9 cellular contexts compared by ENCODE assay signal in the genomic region with DNA sequence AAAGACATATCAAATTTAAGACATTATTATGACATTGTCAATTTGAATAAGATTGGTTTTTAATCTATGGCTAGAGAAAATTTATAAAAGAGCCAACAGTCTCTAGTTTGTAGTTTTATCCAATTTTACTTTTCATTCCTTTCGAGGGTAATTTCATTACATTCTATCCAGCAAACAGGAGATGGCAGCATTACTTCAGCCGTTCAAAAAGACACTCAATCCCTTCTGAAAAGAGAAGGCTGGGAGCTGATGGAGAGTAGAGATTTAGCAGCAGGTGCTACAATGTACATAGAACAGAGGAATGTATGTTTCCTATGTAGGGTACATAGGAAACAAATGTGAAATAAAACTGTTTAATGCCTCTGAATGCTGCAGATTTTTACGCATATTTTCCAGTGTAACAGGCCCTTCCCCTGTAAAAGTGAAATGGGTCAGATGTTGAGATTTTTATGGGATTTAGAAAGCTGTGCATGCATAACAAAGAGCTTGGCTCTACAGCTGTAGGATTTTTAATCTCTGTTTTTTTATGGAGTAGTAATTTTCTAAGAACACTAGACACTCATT. TPM values are rescaled to one million over a fixed set of nuclear protein-coding genes. Genes with fewer than 3 reads are reported as not detected.
DNase-seq lines count a peak whose midpoint lies in the region; ATAC-seq, FAIRE-seq and TF ChIP-seq lines count a peak whose summit lies in the region.
"Had no signal": no experiment of that assay in that cellular context is flagged by ENCODE, and none has a peak within 500 bp of the region (broad histone marks: within the 10 kb centered on the region; RNA-seq: fewer than 3 reads in every experiment).

No MANE protein-coding gene starts in this region.

- peak; percentile 82 for TF ChIP-seq RAD21 in GM12878 (IDR thresholded peaks at IDR 0.05; ENCODE audit: insufficient read depth, low read depth, low read length)

- SMC1A ChIA-PET in GM12878 (lab: Charles Lee; ENCODE audit: uncharacterized antibody, unreplicated experiment): interaction anchor here (0.8 to 2.7 kb wide), 7 partner anchors 14 to 161 kb away, joined by 3 to 15 read pairs (median 3); no protein-coding TSS in a partner anchor

- in situ Hi-C loops in GM12878 (cut with MboI): loop anchor here (10.0 kb wide), 1 partner anchor 684 kb away; no protein-coding TSS in a partner anchor

- POLR2A ChIA-PET in GM12878 (lab: Charles Lee): no interaction called here

- RAD21 ChIA-PET in GM12878 (lab: Charles Lee; ENCODE audit: unreplicated experiment): interaction anchor here (1.1 to 3.7 kb wide), 2 partner anchors 20 to 132 kb away, joined by 3 to 14 read pairs; no protein-coding TSS in a partner anchor

- BruUV-seq in GM12878 (replicated peaks; lab: Mats Ljungman, UMichigan): no TSS peak

- H3K4me1 ChIP-seq in GM12878 (ENCODE audit: control insufficient read depth, insufficient read depth, low read length) (no peaks in the 10 kb centered on the region), Peyer's patch (no peaks in the 10 kb centered on the region)

- H3K27ac ChIP-seq in GM12878 (ENCODE audit: control insufficient read depth, insufficient read depth) (no peak overlapping the region), Peyer's patch (no peak overlapping the region)

- no peak overlapping the region for H2AFZ ChIP-seq in GM12878 (ENCODE audit: control insufficient read depth, low read depth, low read length)

- intact Hi-C loops in GM12878 (cut with micrococcal nuclease; ENCODE audit: unreplicated experiment): loop anchor here (1.0 to 10.0 kb wide), 5 partner anchors 131 to 1264 kb away; no protein-coding TSS in a partner anchor

- no peak for TF ChIP-seq POLR2A in GM12892 (IDR thresholded peaks at IDR 0.05; ENCODE audit: low read depth, low read length)
- no peak for TF ChIP-seq POLR2A in GM12878 (IDR thresholded peaks at IDR 0.05; ENCODE audit: low read depth, low read length)
- no peak for TF ChIP-seq POLR2A in Peyer's patch (IDR thresholded peaks at IDR 0.05)

- ATAC-seq in GM12878 (peak; percentile 55), HG03571 (IDR thresholded peaks at IDR 0.05; ENCODE audit: unreplicated experiment) (no peak)

- CTCF ChIA-PET in GM12878 (lab: Yijun Ruan, JAX): interaction anchor here (1.0 to 4.0 kb wide), 8 partner anchors 9 to 211 kb away, joined by 3 to 44 read pairs (median 4); no protein-coding TSS in a partner anchor

- no peak for TF ChIP-seq EP300 in GM12878 (IDR thresholded peaks at IDR 0.05; ENCODE audit: borderline replicate concordance in 1 of 2, control insufficient read depth in 1 of 2, low read depth in 2 of 2, low read length in 2 of 2)

- H3K27me3 ChIP-seq in GM12878 (replicated peaks in 1 of 2; ENCODE audit: control insufficient read depth in 2 of 2, insufficient read depth in 2 of 2, low read length in 1 of 2): no peaks in the 10 kb centered on the region
- H3K27me3 ChIP-seq in Peyer's patch: no peaks in the 10 kb centered on the region

- no peaks in the 10 kb centered on the region for H3K9me3 ChIP-seq in GM12878 (replicated peaks; ENCODE audit: control insufficient read depth, insufficient read depth, low read length)
- no peaks in the 10 kb centered on the region for H3K9me3 ChIP-seq in Peyer's patch

- H3K4me2 ChIP-seq in GM12878 (ENCODE audit: control insufficient read depth, insufficient read depth): no peak overlapping the region

- no peaks in the 10 kb centered on the region for H3K36me3 ChIP-seq in GM12878 (ENCODE audit: control insufficient read depth in 2 of 2, insufficient read depth in 2 of 2, low read length in 1 of 2)
- H3K36me3 ChIP-seq in Peyer's patch: no peaks in the 10 kb centered on the region

- H4K20me1 ChIP-seq in GM12878 (ENCODE audit: control insufficient read depth, insufficient read depth): no peaks in the 10 kb centered on the region

- H3K9ac ChIP-seq in GM12878 (ENCODE audit: control insufficient read depth, insufficient read depth, low read length): no peak overlapping the region

- no peaks in the 10 kb centered on the region for H3K79me2 ChIP-seq in GM12878 (ENCODE audit: control insufficient read depth, insufficient read depth, low read length)

- WGBS in GM12878 (ENCODE audit: insufficient coverage, insufficient replicate concordance, low lambda C conversion rate, missing lambda C conversion rate): 45% methylated on average over 3 of the region's 3 CpGs

- DNase-seq in GM12892 (ENCODE audit: insufficient read length) (no peak), NCI-H1930 (lab: John Stamatoyannopoulos, UW) (peak; percentile 35 to 79), GM12878 (ENCODE audit: low read depth, low spot score) (no peak), middle frontal gyrus (ENCODE audit: extremely low spot score, low spot score) (peak; percentile 26), NK-92 (lab: John Stamatoyannopoulos, UW; ENCODE audit: unreplicated experiment) (no peak), Peyer's patch (no peak)
- DNase-seq: activated B cell treated with CpG ODN at 0.5 μM for 24 hours, naive B cell had no signal

- TF ChIP-seq CTCF in GM12878 (IDR thresholded peaks at IDR 0.05 in 2 of 3, conservative IDR thresholded peaks at IDR 0.05 in 1 of 3; ENCODE audit: control insufficient read depth in 2 of 3, extremely low read depth in 1 of 3, insufficient read depth in 1 of 3, low read depth in 3 of 3, low read length in 3 of 3) (peak; percentile 25 to 53 (median 32); a peak in 4 of 6 replicates), Peyer's patch (IDR thresholded peaks at IDR 0.05) (peak in 3 of 6 experiments; percentile 6 to 32 (median 18))

- no peak overlapping the region for H3K4me3 ChIP-seq in GM12878
- no peak overlapping the region for H3K4me3 ChIP-seq in Peyer's patch

- peak; percentile 33 for FAIRE-seq in GM12892 (lab: Jason Lieb, UNC)
- no peak for FAIRE-seq in GM12878 (lab: Jason Lieb, UNC)

TF ChIP-seq in GM12878, 131 proteins besides CTCF, POLR2A, EP300 and RAD21:
- TF ChIP-seq YY1 (IDR thresholded peaks at IDR 0.05; ENCODE audit: low read depth, low read length): no peak
- TF ChIP-seq SMC3 (IDR thresholded peaks at IDR 0.05; ENCODE audit: borderline replicate concordance, low read length): peak; percentile 65; the same call in 1 of the 2 replicates

RNA-seq across cellular contexts. Expression of a gene that starts 15.9 kb away (rescaled TPM):
- polyA plus RNA-seq in GM12892 (2012; ENCODE audit: missing spikeins): 4,043 TPM
- 143 and 167 TPM in 2 replicates for total RNA-seq in GM12878 (2013; cell fraction: nucleolus; rRNA removed)
- total RNA-seq in GM12878 (2014; rRNA removed): 2,747 and 2,993 TPM in 2 replicates
- 2,703 and 2,713 TPM in 2 replicates for total RNA-seq in GM12878 (2014; rRNA removed; fragmentation: Illumina TruSeq; extraction: Trizol)
- 1,613 and 1,701 TPM in 2 replicates for total RNA-seq in GM12878 (2021)
- polyA plus RNA-seq in GM12878 (2011; ENCODE audit: low read depth): 9,977 TPM
- 2,437 and 2,746 TPM in 2 replicates for polyA plus RNA-seq in GM12878 (2011; rRNA removed)
- 4,228 and 4,382 TPM in 2 replicates for polyA plus RNA-seq in GM12878 (2011; cell fraction: cytosol; rRNA removed)
- 858 and 889 TPM in 2 replicates for polyA plus RNA-seq in GM12878 (2011; cell fraction: nucleus; rRNA removed)
- 5,102 and 5,170 TPM in 2 replicates for polyA plus RNA-seq in GM12878 (2012)
- polyA plus RNA-seq in GM12878 (2014; fragmentation: Illumina TruSeq; extraction: Trizol): 1,209 and 1,555 TPM in 2 replicates
- 1,000 to 10,000 TPM; 2,955 to 3,077 TPM for polyA plus RNA-seq in GM12878 (2014; fragmentation: Nextera tagmentation; extraction: Ambion mirVana)
- polyA plus RNA-seq in GM12878 (2014; rRNA removed): 3,381 and 3,739 TPM in 2 replicates
- 1,000 to 10,000 TPM; 1,013 to 1,054 TPM for polyA plus RNA-seq in GM12878 (2016; fragmentation: Nextera tagmentation; extraction: Ambion mirVana)
- polyA minus RNA-seq in GM12878 (2011; rRNA and poly(A)+ RNA removed): 2,493 and 2,865 TPM in 2 replicates
- 513 and 522 TPM in 2 replicates for polyA minus RNA-seq in GM12878 (2011; cell fraction: cytosol; rRNA and poly(A)+ RNA removed)
- polyA minus RNA-seq in GM12878 (2011; cell fraction: nucleus; rRNA and poly(A)+ RNA removed): 216 and 336 TPM in 2 replicates
- total RNA-seq in Peyer's patch: 1,000 to 10,000 TPM in 1 of 4 donors, 100 to 1,000 TPM in 3; 323 to 1,787 (median 560) TPM

RNA-seq across cellular contexts. Expression of a gene that starts 31.9 kb away (rescaled TPM):
- 5.2 TPM for polyA plus RNA-seq in GM12892 (2012; ENCODE audit: missing spikeins)
- total RNA-seq in GM12878 (2013; cell fraction: nucleolus; rRNA removed): 7.1 and 7.3 TPM in 2 replicates
- total RNA-seq in GM12878 (2014; rRNA removed) (7.2 and 11.4 TPM in 2 replicates), GM12878 (2014; rRNA removed; fragmentation: Illumina TruSeq; extraction: Trizol) (8.4 and 8.5 TPM in 2 replicates), GM12878 (2021) (7.0 and 7.8 TPM in 2 replicates), Peyer's patch (10 to 100 TPM in 2 of 4 donors, 1 to 10 TPM in 2; 2.5 to 16.4 (median 9.0) TPM)
- 3.5 TPM for polyA plus RNA-seq in GM12878 (2011; ENCODE audit: low read depth)
- polyA plus RNA-seq in GM12878 (2011; rRNA removed) (3.6 and 5.3 TPM in 2 replicates), GM12878 (2014; fragmentation: Illumina TruSeq; extraction: Trizol) (9.7 and 13.0 TPM in 2 replicates), GM12878 (2014; fragmentation: Nextera tagmentation; extraction: Ambion mirVana) (1 to 10 TPM; 3.5 to 6.3 TPM), GM12878 (2014; rRNA removed) (5.3 and 6.6 TPM in 2 replicates), GM12878 (2016; fragmentation: Nextera tagmentation; extraction: Ambion mirVana) (10 to 100 TPM in 1 of 2 experiments, 1 to 10 TPM in 1; 8.5 to 11.8 TPM)
- 1.4 and 1.7 TPM in 2 replicates for polyA plus RNA-seq in GM12878 (2011; cell fraction: cytosol; rRNA removed)
- polyA plus RNA-seq in GM12878 (2011; cell fraction: nucleus; rRNA removed): 2.3 and 3.1 TPM in 2 replicates
- polyA plus RNA-seq in GM12878 (2012): 4.6 and 5.4 TPM in 2 replicates
- polyA minus RNA-seq in GM12878 (2011; rRNA and poly(A)+ RNA removed): 2.8 and 3.3 TPM in 2 replicates
- 0.52 and 0.67 TPM in 2 replicates for polyA minus RNA-seq in GM12878 (2011; cell fraction: cytosol; rRNA and poly(A)+ RNA removed)
- polyA minus RNA-seq in GM12878 (2011; cell fraction: nucleus; rRNA and poly(A)+ RNA removed): 0.67 and 0.73 TPM in 2 replicates

Comparison
In these comparisons a context has a peak if more than half of its experiments do, and no peak if none do; other contexts are left out.
1. DNase-seq: peak in NCI-H1930 (2 of 2) and middle frontal gyrus (single experiment); none in GM12892 (single experiment), GM12878 (single experiment), NK-92 (single experiment) and Peyer's patch (0 of 3).